1 cellular context compared by ENCODE assay signal in the genomic region with DNA sequence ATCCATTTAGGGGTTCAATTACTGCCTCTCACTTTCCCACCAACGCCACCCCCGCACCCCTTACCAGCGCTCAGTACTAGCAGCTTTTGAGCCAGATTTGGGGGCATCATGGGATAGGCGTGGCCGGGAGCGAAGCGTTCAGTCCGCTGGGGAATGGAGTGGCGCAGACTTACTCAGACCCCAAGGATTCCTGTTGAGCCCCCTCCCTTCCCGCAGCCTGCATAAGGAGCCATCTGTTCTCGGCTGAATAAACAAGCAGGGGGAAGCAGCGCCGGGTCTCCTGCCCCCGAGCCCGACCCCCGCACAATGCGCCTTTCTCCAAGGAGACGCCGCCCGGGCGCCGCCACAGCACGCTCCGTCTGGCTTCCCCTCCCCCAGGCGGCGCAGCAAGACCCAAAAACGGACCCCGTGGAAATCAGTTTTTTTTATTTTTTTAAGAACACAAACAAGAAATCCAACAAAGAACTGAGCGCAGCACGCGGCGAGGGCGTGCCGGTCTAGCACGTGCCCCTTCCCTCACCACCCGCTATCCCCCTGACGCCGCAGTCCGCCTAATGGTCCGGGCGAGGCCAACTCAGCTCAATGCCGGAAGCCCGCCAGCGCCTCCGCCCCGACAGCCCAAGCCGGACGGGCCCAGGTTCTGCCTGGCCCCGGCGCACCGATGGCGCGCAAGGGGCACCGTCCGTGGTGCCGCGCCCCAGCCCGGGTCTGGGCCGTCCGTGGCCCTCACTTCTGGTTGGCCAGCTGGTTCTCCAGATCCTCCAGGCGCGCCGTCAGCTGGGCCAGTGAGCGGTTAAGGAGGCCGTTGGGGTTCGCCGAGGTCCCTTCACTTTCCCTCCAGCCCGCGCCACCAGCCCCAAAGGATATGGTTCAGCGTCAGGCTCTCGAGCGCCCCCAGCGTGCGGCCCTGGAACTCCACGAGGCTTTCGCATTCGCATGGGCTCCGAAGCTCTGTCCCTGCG.
TF ChIP-seq lines count a peak whose summit lies in the region.

No MANE protein-coding gene starts in this region.

TF ChIP-seq in HepG2, 621 proteins besides CTCF, POLR2A, EP300 and RAD21 (continued from another document and continues in another):
- TF ChIP-seq, protein P1, sequence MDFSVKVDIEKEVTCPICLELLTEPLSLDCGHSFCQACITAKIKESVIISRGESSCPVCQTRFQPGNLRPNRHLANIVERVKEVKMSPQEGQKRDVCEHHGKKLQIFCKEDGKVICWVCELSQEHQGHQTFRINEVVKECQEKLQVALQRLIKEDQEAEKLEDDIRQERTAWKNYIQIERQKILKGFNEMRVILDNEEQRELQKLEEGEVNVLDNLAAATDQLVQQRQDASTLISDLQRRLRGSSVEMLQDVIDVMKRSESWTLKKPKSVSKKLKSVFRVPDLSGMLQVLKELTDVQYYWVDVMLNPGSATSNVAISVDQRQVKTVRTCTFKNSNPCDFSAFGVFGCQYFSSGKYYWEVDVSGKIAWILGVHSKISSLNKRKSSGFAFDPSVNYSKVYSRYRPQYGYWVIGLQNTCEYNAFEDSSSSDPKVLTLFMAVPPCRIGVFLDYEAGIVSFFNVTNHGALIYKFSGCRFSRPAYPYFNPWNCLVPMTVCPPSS (IDR thresholded peaks at IDR 0.05) = no peak
- TF ChIP-seq NFE2L1 (CRISPR knock-in tag; IDR thresholded peaks at IDR 0.05; ENCODE audit: borderline replicate concordance) = 0 out of 2 replicates have a peak, but pooled peaks have one; percentile 28
- TF ChIP-seq SAFB2 (CRISPR knock-in tag; IDR thresholded peaks at IDR 0.05; ENCODE audit: borderline replicate concordance, low read depth) = peak; percentile 45; the same call in 1 of the 2 replicates
- TF ChIP-seq, protein P2, sequence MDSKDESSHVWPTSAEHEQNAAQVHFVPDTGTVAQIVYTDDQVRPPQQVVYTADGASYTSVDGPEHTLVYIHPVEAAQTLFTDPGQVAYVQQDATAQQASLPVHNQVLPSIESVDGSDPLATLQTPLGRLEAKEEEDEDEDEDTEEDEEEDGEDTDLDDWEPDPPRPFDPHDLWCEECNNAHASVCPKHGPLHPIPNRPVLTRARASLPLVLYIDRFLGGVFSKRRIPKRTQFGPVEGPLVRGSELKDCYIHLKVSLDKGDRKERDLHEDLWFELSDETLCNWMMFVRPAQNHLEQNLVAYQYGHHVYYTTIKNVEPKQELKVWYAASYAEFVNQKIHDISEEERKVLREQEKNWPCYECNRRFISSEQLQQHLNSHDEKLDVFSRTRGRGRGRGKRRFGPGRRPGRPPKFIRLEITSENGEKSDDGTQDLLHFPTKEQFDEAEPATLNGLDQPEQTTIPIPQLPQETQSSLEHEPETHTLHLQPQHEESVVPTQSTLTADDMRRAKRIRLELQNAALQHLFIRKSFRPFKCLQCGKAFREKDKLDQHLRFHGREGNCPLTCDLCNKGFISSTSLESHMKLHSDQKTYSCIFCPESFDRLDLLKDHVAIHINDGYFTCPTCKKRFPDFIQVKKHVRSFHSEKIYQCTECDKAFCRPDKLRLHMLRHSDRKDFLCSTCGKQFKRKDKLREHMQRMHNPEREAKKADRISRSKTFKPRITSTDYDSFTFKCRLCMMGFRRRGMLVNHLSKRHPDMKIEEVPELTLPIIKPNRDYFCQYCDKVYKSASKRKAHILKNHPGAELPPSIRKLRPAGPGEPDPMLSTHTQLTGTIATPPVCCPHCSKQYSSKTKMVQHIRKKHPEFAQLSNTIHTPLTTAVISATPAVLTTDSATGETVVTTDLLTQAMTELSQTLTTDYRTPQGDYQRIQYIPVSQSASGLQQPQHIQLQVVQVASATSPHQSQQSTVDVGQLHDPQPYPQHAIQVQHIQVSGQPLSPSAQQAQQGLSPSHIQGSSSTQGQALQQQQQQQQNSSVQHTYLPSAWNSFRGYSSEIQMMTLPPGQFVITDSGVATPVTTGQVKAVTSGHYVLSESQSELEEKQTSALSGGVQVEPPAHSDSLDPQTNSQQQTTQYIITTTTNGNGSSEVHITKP (CRISPR knock-in tag; IDR thresholded peaks at IDR 0.05; ENCODE audit: low read depth) = no peak
- no peak for TF ChIP-seq YEATS2 (CRISPR knock-in tag; IDR thresholded peaks at IDR 0.05; ENCODE audit: borderline replicate concordance)
- 0 out of 2 replicates have a peak, but pooled peaks have one; percentile 60 for TF ChIP-seq RNF2 (conservative IDR thresholded peaks at IDR 0.05; ENCODE audit: low read depth)
- peak; percentile 90 for TF ChIP-seq RBM39 (IDR thresholded peaks at IDR 0.05; ENCODE audit: low read depth, low read length, poor library complexity, severe bottlenecking)
- peak; percentile 53; the same call in 1 of the 2 replicates for TF ChIP-seq TARDBP (CRISPR knock-in tag; IDR thresholded peaks at IDR 0.05)
- no peak for TF ChIP-seq ARNT (IDR thresholded peaks at IDR 0.05)
- TF ChIP-seq SMAD9 (CRISPR knock-in tag; IDR thresholded peaks at IDR 0.05) = no peak
- TF ChIP-seq CBX5 (CRISPR knock-in tag; IDR thresholded peaks at IDR 0.05; ENCODE audit: borderline replicate concordance) = no peak
- peak; percentile 17; the same call in 1 of the 2 replicates for TF ChIP-seq IRF2 (CRISPR knock-in tag; IDR thresholded peaks at IDR 0.05)
- TF ChIP-seq KLF15 (CRISPR knock-in tag; IDR thresholded peaks at IDR 0.05; ENCODE audit: borderline replicate concordance) = 0 out of 2 replicates have a peak, but pooled peaks have one; percentile 37
- TF ChIP-seq, protein P3, sequence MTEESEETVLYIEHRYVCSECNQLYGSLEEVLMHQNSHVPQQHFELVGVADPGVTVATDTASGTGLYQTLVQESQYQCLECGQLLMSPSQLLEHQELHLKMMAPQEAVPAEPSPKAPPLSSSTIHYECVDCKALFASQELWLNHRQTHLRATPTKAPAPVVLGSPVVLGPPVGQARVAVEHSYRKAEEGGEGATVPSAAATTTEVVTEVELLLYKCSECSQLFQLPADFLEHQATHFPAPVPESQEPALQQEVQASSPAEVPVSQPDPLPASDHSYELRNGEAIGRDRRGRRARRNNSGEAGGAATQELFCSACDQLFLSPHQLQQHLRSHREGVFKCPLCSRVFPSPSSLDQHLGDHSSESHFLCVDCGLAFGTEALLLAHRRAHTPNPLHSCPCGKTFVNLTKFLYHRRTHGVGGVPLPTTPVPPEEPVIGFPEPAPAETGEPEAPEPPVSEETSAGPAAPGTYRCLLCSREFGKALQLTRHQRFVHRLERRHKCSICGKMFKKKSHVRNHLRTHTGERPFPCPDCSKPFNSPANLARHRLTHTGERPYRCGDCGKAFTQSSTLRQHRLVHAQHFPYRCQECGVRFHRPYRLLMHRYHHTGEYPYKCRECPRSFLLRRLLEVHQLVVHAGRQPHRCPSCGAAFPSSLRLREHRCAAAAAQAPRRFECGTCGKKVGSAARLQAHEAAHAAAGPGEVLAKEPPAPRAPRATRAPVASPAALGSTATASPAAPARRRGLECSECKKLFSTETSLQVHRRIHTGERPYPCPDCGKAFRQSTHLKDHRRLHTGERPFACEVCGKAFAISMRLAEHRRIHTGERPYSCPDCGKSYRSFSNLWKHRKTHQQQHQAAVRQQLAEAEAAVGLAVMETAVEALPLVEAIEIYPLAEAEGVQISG (CRISPR knock-in tag; IDR thresholded peaks at IDR 0.05) = peak; percentile 47; the same call in 1 of the 2 replicates
- TF ChIP-seq ZMYM3 (CRISPR knock-in tag; IDR thresholded peaks at IDR 0.05) = 0 out of 2 replicates have a peak, but pooled peaks have one; percentile 25
- peak; percentile 69; the same call in 1 of the 2 replicates for TF ChIP-seq ZNF776 (CRISPR knock-in tag; IDR thresholded peaks at IDR 0.05)
- TF ChIP-seq, protein P4, sequence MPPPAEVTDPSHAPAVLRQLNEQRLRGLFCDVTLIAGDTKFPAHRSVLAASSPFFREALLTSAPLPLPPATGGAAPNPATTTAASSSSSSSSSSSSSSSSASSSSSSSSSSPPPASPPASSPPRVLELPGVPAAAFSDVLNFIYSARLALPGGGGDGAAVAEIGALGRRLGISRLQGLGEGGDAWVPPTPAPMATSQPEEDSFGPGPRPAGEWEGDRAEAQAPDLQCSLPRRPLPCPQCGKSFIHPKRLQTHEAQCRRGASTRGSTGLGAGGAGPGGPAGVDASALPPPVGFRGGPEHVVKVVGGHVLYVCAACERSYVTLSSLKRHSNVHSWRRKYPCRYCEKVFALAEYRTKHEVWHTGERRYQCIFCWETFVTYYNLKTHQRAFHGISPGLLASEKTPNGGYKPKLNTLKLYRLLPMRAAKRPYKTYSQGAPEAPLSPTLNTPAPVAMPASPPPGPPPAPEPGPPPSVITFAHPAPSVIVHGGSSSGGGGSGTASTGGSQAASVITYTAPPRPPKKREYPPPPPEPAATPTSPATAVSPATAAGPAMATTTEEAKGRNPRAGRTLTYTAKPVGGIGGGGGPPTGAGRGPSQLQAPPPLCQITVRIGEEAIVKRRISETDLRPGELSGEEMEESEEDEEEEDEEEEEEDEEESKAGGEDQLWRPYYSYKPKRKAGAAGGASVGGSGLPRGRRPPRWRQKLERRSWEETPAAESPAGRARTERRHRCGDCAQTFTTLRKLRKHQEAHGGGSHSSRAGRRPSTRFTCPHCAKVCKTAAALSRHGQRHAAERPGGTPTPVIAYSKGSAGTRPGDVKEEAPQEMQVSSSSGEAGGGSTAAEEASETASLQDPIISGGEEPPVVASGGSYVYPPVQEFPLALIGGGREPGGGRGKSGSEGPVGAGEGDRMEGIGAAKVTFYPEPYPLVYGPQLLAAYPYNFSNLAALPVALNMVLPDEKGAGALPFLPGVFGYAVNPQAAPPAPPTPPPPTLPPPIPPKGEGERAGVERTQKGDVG (CRISPR knock-in tag; IDR thresholded peaks at IDR 0.05; ENCODE audit: borderline replicate concordance) = no peak
- peak; percentile 44 for TF ChIP-seq PTBP1 (IDR thresholded peaks at IDR 0.05; ENCODE audit: low read depth, low read length, poor library complexity, severe bottlenecking)
- 0 out of 3 replicates have a peak, but pooled peaks have one; percentile 38 for TF ChIP-seq MXI1 (IDR thresholded peaks at IDR 0.05; ENCODE audit: borderline replicate concordance, low read depth, low read length)
- TF ChIP-seq, protein P5, sequence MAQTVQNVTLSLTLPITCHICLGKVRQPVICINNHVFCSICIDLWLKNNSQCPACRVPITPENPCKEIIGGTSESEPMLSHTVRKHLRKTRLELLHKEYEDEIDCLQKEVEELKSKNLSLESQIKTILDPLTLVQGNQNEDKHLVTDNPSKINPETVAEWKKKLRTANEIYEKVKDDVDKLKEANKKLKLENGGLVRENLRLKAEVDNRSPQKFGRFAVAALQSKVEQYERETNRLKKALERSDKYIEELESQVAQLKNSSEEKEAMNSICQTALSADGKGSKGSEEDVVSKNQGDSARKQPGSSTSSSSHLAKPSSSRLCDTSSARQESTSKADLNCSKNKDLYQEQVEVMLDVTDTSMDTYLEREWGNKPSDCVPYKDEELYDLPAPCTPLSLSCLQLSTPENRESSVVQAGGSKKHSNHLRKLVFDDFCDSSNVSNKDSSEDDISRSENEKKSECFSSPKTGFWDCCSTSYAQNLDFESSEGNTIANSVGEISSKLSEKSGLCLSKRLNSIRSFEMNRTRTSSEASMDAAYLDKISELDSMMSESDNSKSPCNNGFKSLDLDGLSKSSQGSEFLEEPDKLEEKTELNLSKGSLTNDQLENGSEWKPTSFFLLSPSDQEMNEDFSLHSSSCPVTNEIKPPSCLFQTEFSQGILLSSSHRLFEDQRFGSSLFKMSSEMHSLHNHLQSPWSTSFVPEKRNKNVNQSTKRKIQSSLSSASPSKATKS (CRISPR knock-in tag; IDR thresholded peaks at IDR 0.05) = no peak
- TF ChIP-seq PAX8 (CRISPR knock-in tag; IDR thresholded peaks at IDR 0.05; ENCODE audit: borderline replicate concordance) = 0 out of 2 replicates have a peak, but pooled peaks have one; percentile 43
- TF ChIP-seq, protein P6, sequence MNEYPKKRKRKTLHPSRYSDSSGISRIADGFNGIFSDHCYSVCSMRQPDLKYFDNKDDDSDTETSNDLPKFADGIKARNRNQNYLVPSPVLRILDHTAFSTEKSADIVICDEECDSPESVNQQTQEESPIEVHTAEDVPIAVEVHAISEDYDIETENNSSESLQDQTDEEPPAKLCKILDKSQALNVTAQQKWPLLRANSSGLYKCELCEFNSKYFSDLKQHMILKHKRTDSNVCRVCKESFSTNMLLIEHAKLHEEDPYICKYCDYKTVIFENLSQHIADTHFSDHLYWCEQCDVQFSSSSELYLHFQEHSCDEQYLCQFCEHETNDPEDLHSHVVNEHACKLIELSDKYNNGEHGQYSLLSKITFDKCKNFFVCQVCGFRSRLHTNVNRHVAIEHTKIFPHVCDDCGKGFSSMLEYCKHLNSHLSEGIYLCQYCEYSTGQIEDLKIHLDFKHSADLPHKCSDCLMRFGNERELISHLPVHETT (CRISPR knock-in tag; conservative IDR thresholded peaks at IDR 0.05) = no peak
- TF ChIP-seq SRSF1 (optimal IDR thresholded peaks at IDR 0.05; ENCODE audit: low read depth, low read length) = no peak
- TF ChIP-seq, protein P7, sequence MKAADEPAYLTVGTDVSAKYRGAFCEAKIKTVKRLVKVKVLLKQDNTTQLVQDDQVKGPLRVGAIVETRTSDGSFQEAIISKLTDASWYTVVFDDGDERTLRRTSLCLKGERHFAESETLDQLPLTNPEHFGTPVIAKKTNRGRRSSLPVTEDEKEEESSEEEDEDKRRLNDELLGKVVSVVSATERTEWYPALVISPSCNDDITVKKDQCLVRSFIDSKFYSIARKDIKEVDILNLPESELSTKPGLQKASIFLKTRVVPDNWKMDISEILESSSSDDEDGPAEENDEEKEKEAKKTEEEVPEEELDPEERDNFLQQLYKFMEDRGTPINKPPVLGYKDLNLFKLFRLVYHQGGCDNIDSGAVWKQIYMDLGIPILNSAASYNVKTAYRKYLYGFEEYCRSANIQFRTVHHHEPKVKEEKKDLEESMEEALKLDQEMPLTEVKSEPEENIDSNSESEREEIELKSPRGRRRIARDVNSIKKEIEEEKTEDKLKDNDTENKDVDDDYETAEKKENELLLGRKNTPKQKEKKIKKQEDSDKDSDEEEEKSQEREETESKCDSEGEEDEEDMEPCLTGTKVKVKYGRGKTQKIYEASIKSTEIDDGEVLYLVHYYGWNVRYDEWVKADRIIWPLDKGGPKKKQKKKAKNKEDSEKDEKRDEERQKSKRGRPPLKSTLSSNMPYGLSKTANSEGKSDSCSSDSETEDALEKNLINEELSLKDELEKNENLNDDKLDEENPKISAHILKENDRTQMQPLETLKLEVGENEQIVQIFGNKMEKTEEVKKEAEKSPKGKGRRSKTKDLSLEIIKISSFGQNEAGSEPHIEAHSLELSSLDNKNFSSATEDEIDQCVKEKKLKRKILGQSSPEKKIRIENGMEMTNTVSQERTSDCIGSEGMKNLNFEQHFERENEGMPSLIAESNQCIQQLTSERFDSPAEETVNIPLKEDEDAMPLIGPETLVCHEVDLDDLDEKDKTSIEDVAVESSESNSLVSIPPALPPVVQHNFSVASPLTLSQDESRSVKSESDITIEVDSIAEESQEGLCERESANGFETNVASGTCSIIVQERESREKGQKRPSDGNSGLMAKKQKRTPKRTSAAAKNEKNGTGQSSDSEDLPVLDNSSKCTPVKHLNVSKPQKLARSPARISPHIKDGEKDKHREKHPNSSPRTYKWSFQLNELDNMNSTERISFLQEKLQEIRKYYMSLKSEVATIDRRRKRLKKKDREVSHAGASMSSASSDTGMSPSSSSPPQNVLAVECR (CRISPR knock-in tag; IDR thresholded peaks at IDR 0.05; ENCODE audit: borderline replicate concordance) = no peak
- peak; percentile 87; the same call in 1 of the 2 replicates for TF ChIP-seq ZNF34 (CRISPR knock-in tag; IDR thresholded peaks at IDR 0.05; ENCODE audit: borderline replicate concordance)
- no peak for TF ChIP-seq IKZF4 (CRISPR knock-in tag; IDR thresholded peaks at IDR 0.05; ENCODE audit: borderline replicate concordance, low read depth, not compliant biosample characterization)
- TF ChIP-seq MIER3 (CRISPR knock-in tag; IDR thresholded peaks at IDR 0.05; ENCODE audit: borderline replicate concordance) = peak; percentile 44; the same call in 1 of the 2 replicates
